ENCODE assay signal across 8 cellular contexts in genomic region chr6:7389162-7389450, GRCh38. TPM values are rescaled to one million over a fixed set of nuclear protein-coding genes. Genes with fewer than 3 reads are reported as not detected.
DNase-seq lines count a peak whose midpoint lies in the region; ATAC-seq and TF ChIP-seq lines count a peak whose summit lies in the region.

No MANE protein-coding gene starts in this region.

- H3K27ac ChIP-seq in ACC112 (ENCODE audit: low read depth, low read length) = peak overlapping the region; percentile 77
- peak overlapping the region; percentile 88 for H3K27ac ChIP-seq in GM23338 (ENCODE audit: low read depth)

- peaks cover 8% of the 10 kb centered on the region for H3K36me3 ChIP-seq in ACC112 (ENCODE audit: insufficient read depth, low read length)
- no peaks in the 10 kb centered on the region for H3K36me3 ChIP-seq in GM23338 (ENCODE audit: insufficient read depth)
- peaks cover 9% of the 10 kb centered on the region for H3K36me3 ChIP-seq in skeletal muscle satellite cell (ENCODE audit: insufficient read depth, low read length)

- H3K27ac Mint-ChIP-seq in GM23338 = peak overlapping the region; percentile 98
- H3K27ac Mint-ChIP-seq in activated T-helper 17 cell treated with anti-CD3 and anti-CD28 coated beads, Interleukin-2, amount 50 U/mL, for 72 hours = peak overlapping the region; percentile 77

- peak overlapping the region; percentile 92 for H3K4me3 Mint-ChIP-seq in GM23338
- H3K4me3 Mint-ChIP-seq in activated T-helper 17 cell treated with anti-CD3 and anti-CD28 coated beads, Interleukin-2, amount 50 U/mL, for 72 hours = peak overlapping the region; percentile 85

- H3K9me2 ChIP-seq in GM23338 (ENCODE audit: insufficient read depth) = no peaks in the 10 kb centered on the region

- DNase-seq in GM23338 (ENCODE audit: low spot score) = no peak
- peak; percentile 53 for DNase-seq in hepatic stellate cell (ENCODE audit: low spot score)
- DNase-seq in NCI-H1694 treated with DMSO at 0.1 percent for 48 hours (lab: John Stamatoyannopoulos, UW) = no peak
- DNase-seq in NCI-H526 (lab: John Stamatoyannopoulos, UW) = no peak
- DNase-seq in OCI-M2 (lab: John Stamatoyannopoulos, UW; ENCODE audit: unreplicated experiment) = no peak

- H3K79me2 ChIP-seq in ACC112 (ENCODE audit: control insufficient read depth, insufficient read depth, low read length, unreplicated experiment) (peaks cover 36% of the 10 kb centered on the region), GM23338 (replicated peaks; ENCODE audit: insufficient read depth) (peaks cover 34% of the 10 kb centered on the region)

- H3K36me3 Mint-ChIP-seq in GM23338 (ENCODE audit: low read depth) = peaks cover 11% of the 10 kb centered on the region; the same call in 2 of the 3 replicates
- H3K36me3 Mint-ChIP-seq in activated T-helper 17 cell treated with anti-CD3 and anti-CD28 coated beads, Interleukin-2, amount 50 U/mL, for 72 hours (ENCODE audit: low read depth) = peaks cover 38% of the 10 kb centered on the region

- H3K4me1 Mint-ChIP-seq in GM23338 = peaks cover 17% of the 10 kb centered on the region
- peaks cover 25% of the 10 kb centered on the region for H3K4me1 Mint-ChIP-seq in activated T-helper 17 cell treated with anti-CD3 and anti-CD28 coated beads, Interleukin-2, amount 50 U/mL, for 72 hours

- peaks cover 3% of the 10 kb centered on the region for H3K27me3 Mint-ChIP-seq in GM23338 (ENCODE audit: insufficient read depth, low read depth, poor library complexity)
- H3K27me3 Mint-ChIP-seq in activated T-helper 17 cell treated with anti-CD3 and anti-CD28 coated beads, Interleukin-2, amount 50 U/mL, for 72 hours = no peaks in the 10 kb centered on the region

- H3K9me3 ChIP-seq in skeletal muscle satellite cell (replicated peaks; ENCODE audit: low read length) = no peaks in the 10 kb centered on the region

- H4K20me1 ChIP-seq in GM23338 (replicated peaks; ENCODE audit: insufficient read depth) = peaks cover 14% of the 10 kb centered on the region

- H3K4me3 ChIP-seq in ACC112 (ENCODE audit: low read depth, low read length) = peak overlapping the region; percentile 91
- H3K4me3 ChIP-seq in GM23338 = peak overlapping the region; percentile 82
- peak overlapping the region; percentile 91 for H3K4me3 ChIP-seq in skeletal muscle satellite cell (ENCODE audit: low read length)

- H3F3A ChIP-seq in GM23338 (replicated peaks; ENCODE audit: low read depth) = 0 out of 2 replicates have a peak, but pooled peaks cover 4% of the 10 kb centered on the region

- no peaks in the 10 kb centered on the region for H3K27me3 ChIP-seq in ACC112 (ENCODE audit: insufficient read depth, low read length)
- no peaks in the 10 kb centered on the region for H3K27me3 ChIP-seq in GM23338 (ENCODE audit: insufficient read depth)
- no peaks in the 10 kb centered on the region for H3K27me3 ChIP-seq in skeletal muscle satellite cell (ENCODE audit: control insufficient read depth, insufficient read depth, low read length)

- H3K4me2 ChIP-seq in GM23338 (peak overlapping the region; percentile 96), skeletal muscle satellite cell (ENCODE audit: low read length) (peak overlapping the region; percentile 92)

- no peak for ATAC-seq in GM23338
- no peak for ATAC-seq in activated T-helper 17 cell treated with anti-CD3 and anti-CD28 coated beads, Interleukin-2, amount 50 U/mL, for 72 hours (replicated peaks)

- H3K9ac ChIP-seq in skeletal muscle satellite cell (ENCODE audit: low read depth, low read length) = peak overlapping the region; percentile 89

- H3K4me1 ChIP-seq in ACC112 (ENCODE audit: control insufficient read depth, insufficient read depth, low read length, unreplicated experiment) = peaks cover 26% of the 10 kb centered on the region
- H3K4me1 ChIP-seq in GM23338 (ENCODE audit: insufficient read depth) = peaks cover 19% of the 10 kb centered on the region
- peaks cover 15% of the 10 kb centered on the region for H3K4me1 ChIP-seq in skeletal muscle satellite cell (ENCODE audit: control insufficient read depth, insufficient read depth, low read length)

- peak overlapping the region; percentile 64 for H2AFZ ChIP-seq in ACC112 (ENCODE audit: low read length, unreplicated experiment)
- H2AFZ ChIP-seq in GM23338 = peak overlapping the region; percentile 93

- no peaks in the 10 kb centered on the region for H3K9me3 Mint-ChIP-seq in GM23338
- H3K9me3 Mint-ChIP-seq in activated T-helper 17 cell treated with anti-CD3 and anti-CD28 coated beads, Interleukin-2, amount 50 U/mL, for 72 hours = no peaks in the 10 kb centered on the region

- no peak for TF ChIP-seq CTCF in GM23338 (conservative IDR thresholded peaks at IDR 0.05; ENCODE audit: low read depth in 2 of 2)

TF ChIP-seq in GM23338, 12 proteins besides CTCF, POLR2A, EP300 and RAD21:
- TF ChIP-seq CREB1 (CRISPR knock-in tag; IDR thresholded peaks at IDR 0.05; ENCODE audit: low read depth) = peak; percentile 82; the same call in 1 of the 2 replicates
- no peak for TF ChIP-seq JUNB (IDR thresholded peaks at IDR 0.05; ENCODE audit: unreplicated experiment)

RNA-seq across cellular contexts. Expression of gene CAGE1, which starts 0.4 kb away (rescaled TPM):
- total RNA-seq in GM23338 (2014; rRNA removed; shearing (Covaris generic)) = 0.07 and 0.08 TPM in 2 replicates
- 0.12 TPM in 1 of 2 replicates, not detected in the other for polyA plus RNA-seq in GM23338 (2016; fragmentation: Nextera tagmentation; extraction: Ambion mirVana)
- under 1 TPM; 0.16 to 0.30 TPM for total RNA-seq in activated T-helper 17 cell treated with anti-CD3 and anti-CD28 coated beads, Interleukin-2, amount 50 U/mL, for 72 hours
- not detected in 2 replicates for total RNA-seq in skeletal muscle satellite cell (2012; rRNA removed)

RNA-seq across cellular contexts. Expression of gene RIOK1, which starts 0.5 kb away (rescaled TPM):
- 15.5 and 15.7 TPM in 2 replicates for total RNA-seq in GM23338 (2014; rRNA removed; shearing (Covaris generic))
- polyA plus RNA-seq in GM23338 (2016; fragmentation: Nextera tagmentation; extraction: Ambion mirVana) = 26.4 and 34.3 TPM in 2 replicates
- 10 to 100 TPM; 23.4 to 48.9 TPM for total RNA-seq in activated T-helper 17 cell treated with anti-CD3 and anti-CD28 coated beads, Interleukin-2, amount 50 U/mL, for 72 hours
- 16.5 and 19.0 TPM in 2 replicates for total RNA-seq in skeletal muscle satellite cell (2012; rRNA removed)
